ENCODE assay signal across 30 cellular contexts in the genomic region with DNA sequence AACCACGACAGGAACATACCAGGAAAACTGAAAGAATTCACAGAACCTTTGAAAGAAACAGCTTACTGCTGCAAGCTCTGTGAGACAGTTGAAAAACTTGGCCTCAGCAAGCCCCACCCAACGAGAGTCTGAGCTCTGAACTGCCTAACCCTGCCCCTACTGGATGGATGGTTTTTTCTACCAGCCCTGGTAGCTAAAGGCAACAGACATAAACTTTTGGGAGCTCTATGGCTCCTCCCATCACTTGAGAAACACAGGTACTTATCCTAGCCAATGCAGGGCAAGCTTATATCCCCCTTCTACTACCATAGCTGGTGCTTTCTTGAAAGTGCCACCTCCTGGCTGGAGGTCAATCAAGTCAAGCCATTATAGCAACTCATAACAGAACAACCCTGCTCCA.
"Had no signal": no experiment of that assay in that cellular context is flagged by ENCODE, and none has a peak within 500 bp of the region (broad histone marks: within the 10 kb centered on the region; RNA-seq: fewer than 3 reads in every experiment).

No MANE protein-coding gene starts in this region.

- H3K9me3 ChIP-seq: gastrocnemius medialis, suprapubic skin, transverse colon, upper lobe of right lung, uterus had no signal

- H3K4me1 Mint-ChIP-seq: memory B cell; naive thymus-derived CD4-positive, alpha-beta T cell; nephron; neural progenitor cell; stimulated activated naive CD8-positive, alpha-beta T cell treated with anti-CD3 and anti-CD28 coated beads, Interleukin-15, amount 100 ng/mL, for 72 hours had no signal

- H3K4me1 ChIP-seq: gastrocnemius medialis, neural progenitor cell, parathyroid adenoma, suprapubic skin, transverse colon, upper lobe of right lung, uterus had no signal

- H3K27me3 Mint-ChIP-seq: progenitor cell of endocrine pancreas; stimulated activated naive CD8-positive, alpha-beta T cell treated with anti-CD3 and anti-CD28 coated beads, Interleukin-15, amount 100 ng/mL, for 72 hours had no signal

- H2AFZ ChIP-seq: neural progenitor cell, parathyroid adenoma had no signal

- H3K27ac ChIP-seq: dorsolateral prefrontal cortex, epithelial cell of prostate, gastrocnemius medialis, neural progenitor cell, parathyroid adenoma, suprapubic skin, transverse colon, upper lobe of right lung, uterus had no signal

- H3K79me2 ChIP-seq: parathyroid adenoma had no signal

- H3K27ac Mint-ChIP-seq: memory B cell; naive thymus-derived CD4-positive, alpha-beta T cell; nephron; neural progenitor cell; progenitor cell of endocrine pancreas; stimulated activated naive CD8-positive, alpha-beta T cell treated with anti-CD3 and anti-CD28 coated beads, Interleukin-15, amount 100 ng/mL, for 72 hours had no signal

- H3K36me3 ChIP-seq: gastrocnemius medialis, neural progenitor cell, suprapubic skin, transverse colon, upper lobe of right lung, uterus had no signal

- H3K36me3 Mint-ChIP-seq: memory B cell, neural progenitor cell had no signal

- H3K4me3 ChIP-seq: dorsolateral prefrontal cortex, gastrocnemius medialis, lung, neural progenitor cell, smooth muscle cell, suprapubic skin, transverse colon, upper lobe of right lung, uterus had no signal

- H3K9ac ChIP-seq: neural progenitor cell, parathyroid adenoma had no signal

- H3K4me2 ChIP-seq: neural progenitor cell, smooth muscle cell had no signal

- ATAC-seq: esophagus mucosa; gastrocnemius medialis; left lobe of liver; naive thymus-derived CD4-positive, alpha-beta T cell; sciatic nerve; stimulated activated naive CD8-positive, alpha-beta T cell treated with anti-CD3 and anti-CD28 coated beads, Interleukin-15, amount 100 ng/mL, for 72 hours; upper lobe of right lung had no signal

- DNase-seq: cortex of kidney; dorsolateral prefrontal cortex; effector CD4-positive, alpha-beta T cell; foreskin fibroblast; gastrocnemius medialis; head of caudate nucleus; kidney; midbrain; naive thymus-derived CD4-positive, alpha-beta T cell; stimulated activated CD4-positive, alpha-beta T cell treated with anti-CD3 and anti-CD28 coated beads, Interleukin-12 subunit alpha, Interleukin-12 subunit beta, amount 100 ng/mL, for 4 hours; stimulated activated CD4-positive, alpha-beta T cell treated with anti-CD3 and anti-CD28 coated beads, Interleukin-1b, Interleukin-23, amount 100 ng/mL, for 48 hours; stimulated activated CD4-positive, alpha-beta T cell treated with anti-CD3 and anti-CD28 coated beads, Interleukin-4, amount 100 ng/mL, for 1 hour; stimulated activated CD8-positive, alpha-beta memory T cell treated with anti-CD3 and anti-CD28 coated beads, Interleukin-4, amount 100 ng/mL, for 48 hours; stimulated activated naive CD4-positive, alpha-beta T cell; stimulated activated naive CD8-positive, alpha-beta T cell treated with anti-CD3 and anti-CD28 coated beads, Interleukin-15, amount 100 ng/mL, for 72 hours; transverse colon; upper lobe of right lung; uterus had no signal

- H3K27me3 ChIP-seq: dorsolateral prefrontal cortex, gastrocnemius medialis, neural progenitor cell, suprapubic skin, transverse colon, upper lobe of right lung, uterus had no signal

- H3K4me3 Mint-ChIP-seq: memory B cell; naive thymus-derived CD4-positive, alpha-beta T cell; nephron; neural progenitor cell; stimulated activated naive CD8-positive, alpha-beta T cell treated with anti-CD3 and anti-CD28 coated beads, Interleukin-15, amount 100 ng/mL, for 72 hours had no signal
